Comparison of ENCODE assay signal across 8 cellular contexts in the genomic region with DNA sequence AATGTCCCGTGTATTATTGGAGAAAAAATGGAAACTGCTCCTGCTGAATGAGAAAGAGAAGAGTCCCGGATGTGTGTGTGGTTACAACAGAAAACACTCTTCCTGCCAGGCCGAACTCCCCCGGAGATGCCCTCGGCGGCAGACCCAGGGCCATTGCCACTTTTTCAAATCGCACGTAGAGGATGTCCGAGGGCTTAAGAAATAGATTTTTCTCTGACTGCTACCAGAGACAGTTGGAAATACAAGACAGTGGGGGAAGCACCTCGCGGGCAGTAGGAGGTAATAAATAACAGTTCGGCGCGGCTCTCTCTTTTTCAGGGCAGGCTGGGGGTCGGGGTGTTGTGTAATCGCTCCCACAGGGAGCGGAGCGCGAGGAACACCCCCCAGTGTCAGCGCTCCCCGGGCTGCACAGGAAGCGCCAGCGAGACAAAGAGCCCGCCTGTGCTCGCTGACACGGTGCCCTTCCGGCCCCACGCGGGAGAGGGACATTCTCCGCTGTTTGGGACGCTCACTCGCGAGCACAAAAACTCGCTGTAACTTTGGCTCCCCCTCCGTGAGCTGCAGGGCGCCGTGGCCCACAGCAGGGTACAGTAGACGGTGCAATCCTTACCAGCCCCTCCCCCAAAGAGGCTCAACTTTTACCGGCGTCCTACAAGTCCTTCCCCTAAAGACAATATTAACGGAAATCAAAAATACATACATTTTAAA. TPM values are rescaled to one million over a fixed set of nuclear protein-coding genes. Genes with fewer than 3 reads are reported as not detected.
A peak's percentile ranks its signal among the peaks of the same experiment; 100 is the strongest.
DNase-seq lines count a peak whose midpoint lies in the region; ATAC-seq, FAIRE-seq and TF ChIP-seq lines count a peak whose summit lies in the region.

No MANE protein-coding gene starts in this region.

- H3K4me3 ChIP-seq in KMS-11 (IDR thresholded peaks at IDR 0.05; ENCODE audit: insufficient read depth, low read depth, low read length) = peak overlapping the region; percentile 55
- peak overlapping the region; percentile 94 for H3K4me3 ChIP-seq in astrocyte (ENCODE audit: insufficient read depth, low read depth, low read length)
- H3K4me3 ChIP-seq in hepatocyte = peak overlapping the region; percentile 79
- peak overlapping the region; percentile 95 for H3K4me3 ChIP-seq in retinal pigment epithelial cell (ENCODE audit: low read length)

- peaks cover 17% of the 10 kb centered on the region for H3K36me3 Mint-ChIP-seq in T-helper 1 cell treated with Interleukin-12 subunit alpha and Interleukin-12 subunit beta and Interleukin-4 antibody, amounts not matched to agents 30 μg/mL and 1 μg/mL, for 36 hours (ENCODE audit: low read depth)
- H3K36me3 Mint-ChIP-seq in astrocyte (ENCODE audit: low read depth, unreplicated experiment) = peaks cover 3% of the 10 kb centered on the region

- H3K9me2 ChIP-seq in hepatocyte (replicated peaks; ENCODE audit: insufficient read depth) = no peaks in the 10 kb centered on the region

- H3K27me3 Mint-ChIP-seq in T-helper 1 cell treated with Interleukin-12 subunit alpha and Interleukin-12 subunit beta and Interleukin-4 antibody, amounts not matched to agents 30 μg/mL and 1 μg/mL, for 36 hours (ENCODE audit: low read depth) = peaks cover 5% of the 10 kb centered on the region
- no peaks in the 10 kb centered on the region for H3K27me3 Mint-ChIP-seq in astrocyte (ENCODE audit: low read depth, unreplicated experiment)

- peak overlapping the region; percentile 97 for H3K27ac Mint-ChIP-seq in T-helper 1 cell treated with Interleukin-12 subunit alpha and Interleukin-12 subunit beta and Interleukin-4 antibody, amounts not matched to agents 30 μg/mL and 1 μg/mL, for 36 hours
- peak overlapping the region; percentile 99 for H3K27ac Mint-ChIP-seq in astrocyte (ENCODE audit: unreplicated experiment)

- no peaks in the 10 kb centered on the region for H3K9me3 ChIP-seq in astrocyte (ENCODE audit: insufficient read depth, low read depth, low read length)
- no peaks in the 10 kb centered on the region for H3K9me3 ChIP-seq in hepatocyte (ENCODE audit: low read depth)

- H3K9ac ChIP-seq in KMS-11 = peak overlapping the region; percentile 78; the same call in 1 of the 2 replicates
- H3K9ac ChIP-seq in astrocyte (ENCODE audit: low read length) = peak overlapping the region; percentile 98

- H3K36me3 ChIP-seq in KMS-11 (ENCODE audit: insufficient read depth) (no peaks in the 10 kb centered on the region), astrocyte (ENCODE audit: insufficient read depth, low read length) (no peaks in the 10 kb centered on the region), hepatocyte (replicated peaks; ENCODE audit: insufficient read depth, low read depth) (no peaks in the 10 kb centered on the region)

- H3K79me2 ChIP-seq in KMS-11 (ENCODE audit: insufficient read depth, low read depth) = peaks cover 52% of the 10 kb centered on the region
- peaks cover 62% of the 10 kb centered on the region for H3K79me2 ChIP-seq in astrocyte (ENCODE audit: insufficient read depth, low read length)
- H3K79me2 ChIP-seq in hepatocyte = peaks cover 77% of the 10 kb centered on the region

- ATAC-seq in GM21825 (IDR thresholded peaks at IDR 0.05; ENCODE audit: unreplicated experiment) = peak; percentile 69

- no peak for TF ChIP-seq CTCF in KMS-11 (conservative IDR thresholded peaks at IDR 0.05; ENCODE audit: low read depth, low read length)
- TF ChIP-seq CTCF in astrocyte (IDR thresholded peaks at IDR 0.05; ENCODE audit: insufficient read depth, low read depth, low read length) = no peak
- no peak for TF ChIP-seq CTCF in hepatocyte (IDR thresholded peaks at IDR 0.05; ENCODE audit: poor library complexity)
- TF ChIP-seq CTCF in retinal pigment epithelial cell (conservative IDR thresholded peaks at IDR 0.05; ENCODE audit: low read depth, low read length) = no peak

- peak overlapping the region; percentile 61 for H2AFZ ChIP-seq in KMS-11 (ENCODE audit: low read depth)
- H2AFZ ChIP-seq in astrocyte (ENCODE audit: low read depth, low read length) = no peak overlapping the region
- peak overlapping the region; percentile 15 for H2AFZ ChIP-seq in hepatocyte

- H3K9me3 Mint-ChIP-seq in T-helper 1 cell treated with Interleukin-12 subunit alpha and Interleukin-12 subunit beta and Interleukin-4 antibody, amounts not matched to agents 30 μg/mL and 1 μg/mL, for 36 hours = no peaks in the 10 kb centered on the region
- no peaks in the 10 kb centered on the region for H3K9me3 Mint-ChIP-seq in astrocyte (ENCODE audit: unreplicated experiment)

- DNase-seq in GM04504 (ENCODE audit: low read depth) (peak; percentile 61), astrocyte (ENCODE audit: low read depth) (peak; percentile 70), hepatocyte (ENCODE audit: low spot score) (peak; percentile 73), retinal pigment epithelial cell (ENCODE audit: low read depth) (no peak), NCI-H187 (lab: John Stamatoyannopoulos, UW) (no peak)

- H3K4me1 ChIP-seq in KMS-11 (ENCODE audit: low read depth, poor library complexity, severe bottlenecking) (no peaks in the 10 kb centered on the region), astrocyte (ENCODE audit: insufficient read depth, low read length) (peaks cover 40% of the 10 kb centered on the region), hepatocyte (ENCODE audit: insufficient read depth) (peaks cover 22% of the 10 kb centered on the region)

- peaks cover 33% of the 10 kb centered on the region for H3K4me1 Mint-ChIP-seq in T-helper 1 cell treated with Interleukin-12 subunit alpha and Interleukin-12 subunit beta and Interleukin-4 antibody, amounts not matched to agents 30 μg/mL and 1 μg/mL, for 36 hours (ENCODE audit: low read depth)
- H3K4me1 Mint-ChIP-seq in astrocyte (ENCODE audit: low read depth, unreplicated experiment) = peaks cover 32% of the 10 kb centered on the region

- H3K4me3 Mint-ChIP-seq in T-helper 1 cell treated with Interleukin-12 subunit alpha and Interleukin-12 subunit beta and Interleukin-4 antibody, amounts not matched to agents 30 μg/mL and 1 μg/mL, for 36 hours = peak overlapping the region; percentile 98
- H3K4me3 Mint-ChIP-seq in astrocyte (ENCODE audit: unreplicated experiment) = peak overlapping the region; percentile 95

- peak overlapping the region; percentile 70 for H3K27ac ChIP-seq in KMS-11
- H3K27ac ChIP-seq in astrocyte (ENCODE audit: low read depth, low read length) = peak overlapping the region; percentile 97
- peak overlapping the region; percentile 89 for H3K27ac ChIP-seq in hepatocyte

- H4K20me1 ChIP-seq in KMS-11 (ENCODE audit: insufficient read depth) (no peaks in the 10 kb centered on the region), astrocyte (ENCODE audit: insufficient read depth, low read length) (peaks cover 38% of the 10 kb centered on the region), hepatocyte (ENCODE audit: insufficient read depth, poor library complexity, severe bottlenecking) (peaks cover 35% of the 10 kb centered on the region)

- under 1% methylated on average over 41 of the region's 41 CpGs for WGBS in hepatocyte (ENCODE audit: low lambda C conversion rate, missing lambda C conversion rate)

- no peak for FAIRE-seq in astrocyte (lab: Jason Lieb, UNC)

- H3K4me2 ChIP-seq in KMS-11 (peak overlapping the region; percentile 77; the same call in 1 of the 2 replicates), astrocyte (ENCODE audit: low read length) (peak overlapping the region; percentile 91), hepatocyte (peak overlapping the region; percentile 73)

- H3K27me3 ChIP-seq in KMS-11 (ENCODE audit: insufficient read depth, low read depth) (no peaks in the 10 kb centered on the region), astrocyte (ENCODE audit: insufficient read depth, low read length) (no peaks in the 10 kb centered on the region), hepatocyte (no peaks in the 10 kb centered on the region)

RNA-seq across cellular contexts. Expression of a gene that starts 1.1 kb away (rescaled TPM):
- 69.7 and 70.3 TPM in 2 replicates for total RNA-seq in astrocyte
- 99.3 and 109 TPM in 2 replicates for total RNA-seq in hepatocyte
- 57.9 and 70.5 TPM in 2 replicates for polyA plus RNA-seq in hepatocyte

Comparison
In these comparisons a context has a peak if more than half of its experiments do, and no peak if none do; other contexts are left out.
1. DNase-seq: peak in GM04504 (single experiment), astrocyte (single experiment) and hepatocyte (single experiment); none in retinal pigment epithelial cell (single experiment) and NCI-H187 (0 of 2).
2. Peak in every context shown above with its lines, with median percentiles within 50 percentile points of each other: H3K27ac ChIP-seq, H3K4me2 ChIP-seq and H3K4me3 ChIP-seq.